ENCODE assay signal across 14 cellular contexts in genomic region chr16:28537964-28538732, GRCh38. TPM values are rescaled to one million over a fixed set of nuclear protein-coding genes. Genes with fewer than 3 reads are reported as not detected.
DNase-seq lines count a peak whose midpoint lies in the region; ATAC-seq and TF ChIP-seq lines count a peak whose summit lies in the region.
"Had no signal": no experiment of that assay in that cellular context is flagged by ENCODE, and none has a peak within 500 bp of the region (broad histone marks: within the 10 kb centered on the region; RNA-seq: fewer than 3 reads in every experiment).

No MANE protein-coding gene starts in this region.

- no peaks in the 10 kb centered on the region for H3K36me3 Mint-ChIP-seq in activated T-helper 17 cell treated with anti-CD3 and anti-CD28 coated beads, Interleukin-2, amount 50 U/mL, for 72 hours (ENCODE audit: low read depth)
- H3K36me3 Mint-ChIP-seq: CD8-positive, alpha-beta T cell had no signal

- no peaks in the 10 kb centered on the region for H3K9me3 Mint-ChIP-seq in activated T-helper 17 cell treated with anti-CD3 and anti-CD28 coated beads, Interleukin-2, amount 50 U/mL, for 72 hours
- H3K9me3 Mint-ChIP-seq: endodermal cell had no signal

- no peak for TF ChIP-seq POLR2A in gastroesophageal sphincter (IDR thresholded peaks at IDR 0.05)

- CTCF ChIA-PET in AG04450 (lab: Charles Lee), result no interaction called here

- POLR2A ChIA-PET in AG04450 (lab: Yijun Ruan, JAX), result interaction anchor here (0.8 to 1.2 kb wide), 2 partner anchors 10 to 33 kb away, joined by 3 to 4 read pairs; no protein-coding TSS in a partner anchor

- 90 to 94% methylated on average over 7 to 9 of the region's 13 CpGs for WGBS in gastroesophageal sphincter (ENCODE audit: low coverage in 1 of 2), 2 donors
- WGBS in psoas muscle, 3 donors, result 76 to 86% (median 82%) methylated on average over 13 of the region's 13 CpGs

- no peak for TF ChIP-seq EP300 in gastroesophageal sphincter (IDR thresholded peaks at IDR 0.05)

- H3K4me3 ChIP-seq in AG04450 (ENCODE audit: low read depth, low read length) (peak overlapping the region; percentile 83), gastroesophageal sphincter (peak overlapping the region; percentile 54 to 63), psoas muscle (peak overlapping the region; percentile 73)
- H3K4me3 ChIP-seq: GM12878 had no signal

- no peak for TF ChIP-seq CTCF in AG04450 (IDR thresholded peaks at IDR 0.05; ENCODE audit: low read depth, low read length)
- TF ChIP-seq CTCF in gastroesophageal sphincter (IDR thresholded peaks at IDR 0.05), result no peak
- TF ChIP-seq CTCF in psoas muscle (IDR thresholded peaks at IDR 0.05), result no peak

- no peak overlapping the region for H3K4me3 Mint-ChIP-seq in activated T-helper 17 cell treated with anti-CD3 and anti-CD28 coated beads, Interleukin-2, amount 50 U/mL, for 72 hours
- H3K4me3 Mint-ChIP-seq: CD8-positive, alpha-beta T cell; endodermal cell had no signal

- H3K27me3 Mint-ChIP-seq in activated T-helper 17 cell treated with anti-CD3 and anti-CD28 coated beads, Interleukin-2, amount 50 U/mL, for 72 hours, result no peaks in the 10 kb centered on the region

- no peak for ATAC-seq in activated T-helper 17 cell treated with anti-CD3 and anti-CD28 coated beads, Interleukin-2, amount 50 U/mL, for 72 hours (replicated peaks)
- ATAC-seq in gastroesophageal sphincter, result no peak
- peak in 1 of 4 donors; percentile 4 for ATAC-seq in psoas muscle
- no peak for ATAC-seq in GM19395 (IDR thresholded peaks at IDR 0.05; ENCODE audit: unreplicated experiment)
- ATAC-seq in HG02763 (IDR thresholded peaks at IDR 0.05; ENCODE audit: unreplicated experiment), result no peak
- no peak for ATAC-seq in HG02623 (IDR thresholded peaks at IDR 0.05; ENCODE audit: unreplicated experiment)
- ATAC-seq: CD8-positive, alpha-beta T cell; GM12878 had no signal

- peak overlapping the region; percentile 65 for H3K27ac Mint-ChIP-seq in activated T-helper 17 cell treated with anti-CD3 and anti-CD28 coated beads, Interleukin-2, amount 50 U/mL, for 72 hours
- H3K27ac Mint-ChIP-seq: CD8-positive, alpha-beta T cell had no signal

- H3K27me3 ChIP-seq in AG04450 (ENCODE audit: control insufficient read depth, insufficient read depth, low read length), result no peaks in the 10 kb centered on the region
- H3K27me3 ChIP-seq in gastroesophageal sphincter, result no peaks in the 10 kb centered on the region
- no peaks in the 10 kb centered on the region for H3K27me3 ChIP-seq in psoas muscle (ENCODE audit: insufficient read depth in 3 of 3, low read length in 2 of 3)

- peaks cover 0 to 33% of the 10 kb centered on the region in 2 donors for H3K36me3 ChIP-seq in gastroesophageal sphincter
- H3K36me3 ChIP-seq in psoas muscle (ENCODE audit: insufficient read depth in 1 of 2, low read depth in 1 of 2), result peaks cover 0 to 6% of the 10 kb centered on the region in 2 donors

- H3K27ac ChIP-seq in AG04450 (ENCODE audit: low read depth, low read length) (peak overlapping the region; percentile 96), gastroesophageal sphincter (peak overlapping the region; percentile 86 to 98 (median 92)), psoas muscle (peak overlapping the region; percentile 97)
- H3K27ac ChIP-seq: HL-60 had no signal

- intact Hi-C loops in psoas muscle (cut with DNase I), result loop anchor here in 1 of 2 donors (5.0 kb wide), 1 partner anchor 46 kb away; the partner anchor contains the start of genes APOBR and CLN3

- no peak for DNase-seq in AG04450 (ENCODE audit: low read depth, low spot score)
- peak; percentile 30 to 61 for DNase-seq in psoas muscle
- no peak for DNase-seq in ecto neural progenitor cell (ENCODE audit: low spot score)
- DNase-seq: CD8-positive, alpha-beta T cell; NCI-H2107 had no signal

- H3K4me1 Mint-ChIP-seq in activated T-helper 17 cell treated with anti-CD3 and anti-CD28 coated beads, Interleukin-2, amount 50 U/mL, for 72 hours, result peaks cover 26% of the 10 kb centered on the region
- H3K4me1 Mint-ChIP-seq: endodermal cell had no signal

- peaks cover 0 to 66% (median 8%) of the 10 kb centered on the region in 3 donors for H3K4me1 ChIP-seq in gastroesophageal sphincter
- peaks cover 29% of the 10 kb centered on the region for H3K4me1 ChIP-seq in psoas muscle

- H3K9me3 ChIP-seq in AG04450 (ENCODE audit: control insufficient read depth, insufficient read depth, low read length) (peaks cover 12% of the 10 kb centered on the region), gastroesophageal sphincter (no peaks in the 10 kb centered on the region), psoas muscle (no peaks in the 10 kb centered on the region)

RNA-seq across cellular contexts. Expression of gene NUPR1, which starts 0.6 kb away (rescaled TPM):
- polyA plus RNA-seq in AG04450 (2011; rRNA removed), result 90.8 and 108 TPM in 2 replicates
- 16.5 and 22.4 TPM in 2 replicates for polyA minus RNA-seq in AG04450 (2011; rRNA and poly(A)+ RNA removed)
- not detected for total RNA-seq in activated T-helper 17 cell treated with anti-CD3 and anti-CD28 coated beads, Interleukin-2, amount 50 U/mL, for 72 hours
- total RNA-seq in gastroesophageal sphincter, result 10 to 100 TPM; 32.8 to 52.8 (median 41.1) TPM
- 100 to 1,000 TPM in 1 of 4 donors, 10 to 100 TPM in 3; 23.7 to 139 (median 34.9) TPM for total RNA-seq in psoas muscle
- polyA plus RNA-seq in psoas muscle, result 100 to 1,000 TPM in 1 of 3 donors, 10 to 100 TPM in 2; 40.9 to 141 (median 63.2) TPM
- total RNA-seq: CD8-positive, alpha-beta T cell; endodermal cell had no signal

RNA-seq across cellular contexts. Expression of gene SGF29, which starts 15.6 kb away (rescaled TPM):
- 1.7 and 3.1 TPM in 2 replicates for polyA plus RNA-seq in AG04450 (2011; rRNA removed)
- polyA minus RNA-seq in AG04450 (2011; rRNA and poly(A)+ RNA removed), result 4.9 and 6.4 TPM in 2 replicates
- total RNA-seq in activated T-helper 17 cell treated with anti-CD3 and anti-CD28 coated beads, Interleukin-2, amount 50 U/mL, for 72 hours, result 10 to 100 TPM; 14.7 to 18.5 TPM
- total RNA-seq in gastroesophageal sphincter, result 10 to 100 TPM; 20.3 to 45.1 (median 35.3) TPM
- total RNA-seq in psoas muscle, result 10 to 100 TPM; 20.5 to 48.3 (median 25.9) TPM
- polyA plus RNA-seq in psoas muscle, result 10 to 100 TPM; 22.3 to 47.4 (median 29.4) TPM

RNA-seq across cellular contexts. Expression of gene IL27, which starts 31.5 kb away (rescaled TPM):
- not detected in 2 replicates for polyA plus RNA-seq in AG04450 (2011; rRNA removed)
- not detected in 2 replicates for polyA minus RNA-seq in AG04450 (2011; rRNA and poly(A)+ RNA removed)
- not detected for total RNA-seq in activated T-helper 17 cell treated with anti-CD3 and anti-CD28 coated beads, Interleukin-2, amount 50 U/mL, for 72 hours
- total RNA-seq in gastroesophageal sphincter, result not detected
- not detected for total RNA-seq in psoas muscle
- polyA plus RNA-seq in psoas muscle, result under 1 TPM in 1 of 3 donors, not detected in 2; 0.10 TPM
- total RNA-seq: CD8-positive, alpha-beta T cell; endodermal cell; myocyte had no signal

RNA-seq across cellular contexts. Expression of gene APOBR, which starts 43.7 kb away (rescaled TPM):
- polyA plus RNA-seq in AG04450 (2011; rRNA removed) (not detected in 2 replicates), psoas muscle (under 1 TPM; 0.14 to 0.47 (median 0.26) TPM)
- not detected in 2 replicates for polyA minus RNA-seq in AG04450 (2011; rRNA and poly(A)+ RNA removed)
- total RNA-seq in activated T-helper 17 cell treated with anti-CD3 and anti-CD28 coated beads, Interleukin-2, amount 50 U/mL, for 72 hours, result 1 to 10 TPM; 4.2 to 4.3 TPM
- total RNA-seq in gastroesophageal sphincter (1 to 10 TPM; 1.2 to 3.1 (median 1.5) TPM), psoas muscle (under 1 TPM; 0.34 to 0.59 (median 0.36) TPM)
- total RNA-seq: endodermal cell, myocyte had no signal

RNA-seq across cellular contexts. Expression of gene CLN3, which starts 46.3 kb away (rescaled TPM):
- polyA plus RNA-seq in AG04450 (2011; rRNA removed) (18.7 and 20.4 TPM in 2 replicates), psoas muscle (10 to 100 TPM; 15.4 to 29.3 (median 18.3) TPM)
- polyA minus RNA-seq in AG04450 (2011; rRNA and poly(A)+ RNA removed), result 12.8 and 22.1 TPM in 2 replicates
- 10 to 100 TPM; 34.6 to 47.7 TPM for total RNA-seq in activated T-helper 17 cell treated with anti-CD3 and anti-CD28 coated beads, Interleukin-2, amount 50 U/mL, for 72 hours
- total RNA-seq in gastroesophageal sphincter (10 to 100 TPM; 14.0 to 21.8 (median 18.2) TPM), psoas muscle (10 to 100 TPM; 10.8 to 15.3 (median 14.0) TPM)

Comparison
In these comparisons a context has a peak if more than half of its experiments do, and no peak if none do; other contexts are left out.
1. DNase-seq: peak in psoas muscle (2 of 2); none in AG04450 (single experiment) and ecto neural progenitor cell (single experiment).
2. RNA of gene NUPR1, which starts 0.6 kb away (total RNA-seq): 23.7 to 139 TPM in psoas muscle and 32.8 to 52.8 TPM in gastroesophageal sphincter; not detected in activated T-helper 17 cell treated with anti-CD3 and anti-CD28 coated beads, Interleukin-2, amount 50 U/mL, for 72 hours; every median in the first group is over 10 times any median in the second.
3. Peak in every context shown above with its lines, with median percentiles within 50 percentile points of each other: H3K27ac ChIP-seq and H3K4me3 ChIP-seq.